In the genomic region with DNA sequence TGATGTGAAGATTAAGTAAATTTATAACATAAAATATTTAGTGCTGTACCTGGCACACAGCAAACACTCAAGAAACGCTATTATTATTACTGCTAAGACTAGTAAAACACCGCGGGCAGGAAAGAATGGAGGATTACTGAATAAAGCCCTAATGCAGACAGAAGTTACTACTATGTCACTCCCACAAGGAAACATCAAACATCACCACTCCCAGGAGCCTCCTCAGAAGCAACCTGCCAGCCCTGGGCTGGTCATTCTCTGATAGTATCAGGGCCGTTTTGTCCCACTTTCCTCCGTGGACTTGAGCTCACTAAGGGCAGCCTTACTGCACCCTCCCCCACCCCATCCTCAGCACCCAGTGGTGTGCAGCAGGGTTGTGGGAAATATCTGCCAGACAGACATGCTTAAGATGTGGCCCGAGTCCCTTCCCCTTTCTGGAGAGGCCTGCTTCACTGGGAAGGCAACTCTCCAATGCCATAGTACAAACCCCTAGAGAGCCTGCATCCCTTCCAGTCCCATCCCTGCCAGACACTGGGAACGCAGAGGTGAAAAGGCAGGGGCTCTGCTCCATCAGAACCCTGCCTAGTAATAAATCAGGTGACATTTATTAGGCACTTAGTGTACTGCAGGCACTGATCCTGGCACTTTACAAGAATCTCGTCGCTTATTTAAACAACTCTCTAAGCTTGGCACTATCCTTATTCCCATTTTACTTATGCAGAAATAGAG, we compare ENCODE assay signal across 10 cellular contexts. TPM values are rescaled to one million over a fixed set of nuclear protein-coding genes. Genes with fewer than 3 reads are reported as not detected.
DNase-seq lines count a peak whose midpoint lies in the region; ATAC-seq, FAIRE-seq and TF ChIP-seq lines count a peak whose summit lies in the region.
"Had no signal": no experiment of that assay in that cellular context is flagged by ENCODE, and none has a peak within 500 bp of the region (broad histone marks: within the 10 kb centered on the region; RNA-seq: fewer than 3 reads in every experiment).

No MANE protein-coding gene starts in this region.

- no peak for TF ChIP-seq EP300 in A549 (IDR thresholded peaks at IDR 0.05)

- no peaks in the 10 kb centered on the region for H3K27me3 Mint-ChIP-seq in naive B cell

- CTCF ChIA-PET in A549 (lab: Yijun Ruan, JAX), result interaction anchor here (0.8 to 5.3 kb wide), 5 partner anchors 12 to 100 kb away, joined by 3 to 49 read pairs (median 3); no protein-coding TSS in a partner anchor

- no peaks in the 10 kb centered on the region for H3K36me3 ChIP-seq in adrenal gland (replicated peaks in 1 of 2)

- H3K27ac ChIP-seq in A549 (peak overlapping the region; percentile 61 to 90), adrenal gland (peak overlapping the region in 4 of 5 donors; percentile 34 to 98 (median 95))

- H3K4me3 ChIP-seq in A549 (no peak overlapping the region), adrenal gland (no peak overlapping the region)

- WGBS in A549 (ENCODE audit: missing lambda C conversion rate), result 49% methylated on average over 8 of the region's 9 CpGs
- WGBS in adrenal gland, 4 donors, result 26 to 38% (median 37%) methylated on average over 8 to 9 of the region's 9 CpGs

- POLR2A ChIA-PET in A549 (lab: Yijun Ruan, JAX), result no interaction called here

- TF ChIP-seq CTCF in A549 (IDR thresholded peaks at IDR 0.05), result no peak
- TF ChIP-seq CTCF in adrenal gland (IDR thresholded peaks at IDR 0.05), result no peak

- H3K9me3 Mint-ChIP-seq in naive B cell, result peaks cover 0 to 2% (median 0%) of the 10 kb centered on the region in 7 donors

- in situ Hi-C loops in KBM-7 (cut with MboI; ENCODE audit: low pct_unique_long_range_greater_than_20kb, low sequenced_read_pairs), result no loop called here

- H3K4me2 ChIP-seq in A549, result peak overlapping the region; percentile 53

- H3K4me3 Mint-ChIP-seq in naive B cell, result peak overlapping the region in 3 of 8 donors; percentile 1 to 42 (median 15)

- no peak for TF ChIP-seq RAD21 in A549 (conservative IDR thresholded peaks at IDR 0.05 in 1 of 2, IDR thresholded peaks at IDR 0.05 in 1 of 2)

- no peaks in the 10 kb centered on the region for H3K27me3 ChIP-seq in adrenal gland

- no peak for DNase-seq in A549 (ENCODE audit: low read depth in 1 of 2, low spot score in 1 of 2)
- DNase-seq in KBM-7, result peak; percentile 43
- peak in 3 of 7 donors; percentile 30 to 41 (median 40) for DNase-seq in adrenal gland
- no peak for DNase-seq in naive B cell
- DNase-seq in NAMALWA (ENCODE audit: low spot score), result no peak
- DNase-seq in NCI-H748 (lab: John Stamatoyannopoulos, UW; ENCODE audit: unreplicated experiment), result no peak
- DNase-seq in activated CD4-positive, alpha-beta T cell treated with anti-CD3 and anti-CD28 coated beads for 48 hours, result no peak
- no peak for DNase-seq in NOMO-1 treated with DMSO at 0.1 percent for 48 hours (lab: John Stamatoyannopoulos, UW; ENCODE audit: unreplicated experiment)
- DNase-seq: DND-41 had no signal

- H3K9me3 ChIP-seq in A549 (no peaks in the 10 kb centered on the region), adrenal gland (replicated peaks in 1 of 3) (no peaks in the 10 kb centered on the region)

- H3K4me1 ChIP-seq in A549 (peaks cover 82% of the 10 kb centered on the region), adrenal gland (replicated peaks in 1 of 2) (peaks cover 82 to 93% of the 10 kb centered on the region in 2 donors)

- FAIRE-seq in A549 (lab: Jason Lieb, UNC), result no peak
- FAIRE-seq: urothelium cell line had no signal

- TF ChIP-seq POLR2A in A549 (IDR thresholded peaks at IDR 0.05; ENCODE audit: low read length) (no peak), adrenal gland (IDR thresholded peaks at IDR 0.05) (peak in 1 of 2 donors; percentile 28)

- H3K36me3 Mint-ChIP-seq in naive B cell, result peaks cover 4 to 8% of the 10 kb centered on the region in 2 donors

- ATAC-seq in A549 (no peak), naive B cell (ENCODE audit: low read depth in 2 of 2) (no peak)

- peaks cover 39 to 84% (median 55%) of the 10 kb centered on the region in 3 donors for H3K4me1 Mint-ChIP-seq in naive B cell

- peak overlapping the region; percentile 15 to 99 (median 79) for H3K27ac Mint-ChIP-seq in naive B cell

- intact Hi-C loops in adrenal gland (cut with DNase I), result no loop called here

TF ChIP-seq in A549, 52 proteins besides CTCF, POLR2A, EP300 and RAD21:
- TF ChIP-seq MAFK (IDR thresholded peaks at IDR 0.05; ENCODE audit: partially characterized antibody) (no peak), ZC3H11A (IDR thresholded peaks at IDR 0.05) (no peak), ELK1 (IDR thresholded peaks at IDR 0.05; ENCODE audit: low read depth, low read length) (no peak), PBX3 (IDR thresholded peaks at IDR 0.05) (no peak), CEBPB (IDR thresholded peaks at IDR 0.05) (no peak), HOXB13 (CRISPR knock-in tag; IDR thresholded peaks at IDR 0.05; ENCODE audit: low read depth) (no peak), CHD2 (IDR thresholded peaks at IDR 0.05; ENCODE audit: low read length, partially characterized antibody) (no peak), PHF8 (IDR thresholded peaks at IDR 0.05; ENCODE audit: borderline replicate concordance, low read depth) (no peak), HES2 (IDR thresholded peaks at IDR 0.05) (no peak), KDM1A (IDR thresholded peaks at IDR 0.05; ENCODE audit: low read depth) (no peak), BHLHE40 (IDR thresholded peaks at IDR 0.05; ENCODE audit: low read depth, low read length) (no peak), TP53 (CRISPR knock-in tag; IDR thresholded peaks at IDR 0.05) (no peak), JUN (IDR thresholded peaks at IDR 0.05) (no peak), ZSCAN20 (CRISPR knock-in tag; IDR thresholded peaks at IDR 0.05) (no peak), SMC3 (IDR thresholded peaks at IDR 0.05) (no peak), FOSL2 (IDR thresholded peaks at IDR 0.05) (no peak), FOSL2 (CRISPR knock-in tag; IDR thresholded peaks at IDR 0.05) (no peak), ESRRA (IDR thresholded peaks at IDR 0.05; ENCODE audit: borderline replicate concordance, low read length) (no peak), FOSB (CRISPR knock-in tag; IDR thresholded peaks at IDR 0.05) (no peak), ZNF302 (CRISPR knock-in tag; IDR thresholded peaks at IDR 0.05) (no peak), RFX5 (IDR thresholded peaks at IDR 0.05) (no peak)

RNA-seq across cellular contexts. Expression of gene ECE1, which starts 41.7 kb away (rescaled TPM):
- polyA plus RNA-seq in A549 (2011; rRNA removed) (81.8 and 86.4 TPM in 2 replicates), A549 (2017; fragmentation: RNase III; extraction: RNeasy Plus Mini Kit Qiagen cat#74134 plus additional on column Dnase treatment) (40.5 to 53.2 TPM (median 45.7 TPM) in 3 replicates), adrenal gland (100 to 1,000 TPM; 150 to 327 (median 176) TPM), naive B cell (ENCODE audit: low read depth in 6 of 6) (10 to 100 TPM in 5 of 6 donors, 1 to 10 TPM in 1; 6.9 to 44.5 (median 20.8) TPM)
- polyA plus RNA-seq in A549 (2012; cell fraction: cytosol; rRNA removed), result 32.0 and 38.7 TPM in 2 replicates
- 55.8 and 74.0 TPM in 2 replicates for polyA plus RNA-seq in A549 (2012; cell fraction: nucleus; rRNA removed)
- polyA minus RNA-seq in A549 (2011; rRNA and poly(A)+ RNA removed), result 48.6 and 51.8 TPM in 2 replicates
- total RNA-seq in adrenal gland, result 100 to 1,000 TPM; 173 to 588 (median 259) TPM
